In the genomic region with DNA sequence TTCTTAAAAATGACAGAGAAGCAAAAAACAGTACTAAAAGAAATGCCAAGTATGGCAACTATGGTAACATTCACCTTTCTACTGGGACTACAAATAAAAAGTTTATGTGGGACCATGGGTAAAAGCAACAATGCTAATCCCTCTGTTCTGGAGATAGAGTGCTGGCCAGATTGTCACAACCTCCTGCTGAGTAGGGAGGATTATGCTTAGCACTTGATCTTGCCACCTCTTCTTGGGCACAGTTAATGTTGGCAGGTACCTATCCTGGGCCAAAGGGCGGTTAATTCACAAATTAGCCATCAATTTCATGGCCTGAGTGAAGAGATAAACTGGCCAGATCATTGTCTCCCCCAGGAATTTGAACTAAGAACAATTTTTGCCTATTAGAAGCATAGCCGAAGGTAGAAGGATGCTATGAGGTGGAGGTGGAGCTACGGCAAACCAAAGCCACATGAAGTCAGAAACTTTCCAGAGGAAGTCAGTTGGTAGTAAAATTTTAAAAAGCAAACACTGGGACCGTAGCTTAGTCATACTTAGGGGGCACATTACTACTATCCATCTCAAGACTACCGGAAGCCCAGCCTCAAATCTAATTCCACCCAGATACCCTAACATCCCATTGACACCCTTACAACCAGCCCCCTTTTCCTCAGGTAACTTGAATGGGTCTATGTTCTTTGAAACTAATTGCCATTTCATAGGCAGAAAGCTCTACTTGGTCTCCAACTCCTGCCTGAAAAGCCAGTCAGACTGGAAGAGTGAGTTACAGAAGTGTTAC, we compare ENCODE assay signal across 8 cellular contexts. TPM values are rescaled to one million over a fixed set of nuclear protein-coding genes. Genes with fewer than 3 reads are reported as not detected.
DNase-seq lines count a peak whose midpoint lies in the region; ATAC-seq and TF ChIP-seq lines count a peak whose summit lies in the region.

No MANE protein-coding gene starts in this region.

- H3K9me3 ChIP-seq in right lobe of liver: no peaks in the 10 kb centered on the region

- H3K4me1 ChIP-seq in right lobe of liver: peaks cover 0 to 34% (median 6%) of the 10 kb centered on the region in 4 donors

- H3K36me3 ChIP-seq in GM06990 (ENCODE audit: control insufficient read depth, insufficient read depth, low read length): peaks cover 2% of the 10 kb centered on the region; the same call in 1 of the 2 replicates
- peaks cover 0 to 24% (median 0%) of the 10 kb centered on the region in 4 donors for H3K36me3 ChIP-seq in right lobe of liver

- intact Hi-C loops in right lobe of liver (cut with DNase I): no loop called here

- no peak for DNase-seq in GM06990 (ENCODE audit: extremely low read depth, insufficient read length)
- peak; percentile 27 for DNase-seq in HPDE6-E6E7 (ENCODE audit: extremely low spot score)
- DNase-seq in activated T-cell treated with anti-CD3 and anti-CD28 coated beads for 24 hours (ENCODE audit: low read depth): peak; percentile 30
- DNase-seq in right lobe of liver: no peak
- DNase-seq in retina: no peak
- DNase-seq in omental fat pad (ENCODE audit: low spot score): no peak
- no peak for DNase-seq in NK-92 treated with Interleukin-12 subunit alpha and Interleukin-12 subunit beta, amount 100 ng/mL, for 24 hours (lab: John Stamatoyannopoulos, UW)

- peak overlapping the region; percentile 51 for H3K4me3 ChIP-seq in GM06990 (replicated peaks; ENCODE audit: low read depth, low read length)
- no peak overlapping the region for H3K4me3 ChIP-seq in right lobe of liver

- no peaks in the 10 kb centered on the region for H3K27me3 ChIP-seq in GM06990 (replicated peaks; ENCODE audit: control insufficient read depth, insufficient read depth, low read length)
- H3K27me3 ChIP-seq in right lobe of liver: no peaks in the 10 kb centered on the region

- TF ChIP-seq CTCF in GM06990 (IDR thresholded peaks at IDR 0.05; ENCODE audit: insufficient read depth, low read length, poor library complexity, severe bottlenecking): no peak
- no peak for TF ChIP-seq CTCF in right lobe of liver (IDR thresholded peaks at IDR 0.05)
- TF ChIP-seq CTCF in omental fat pad (IDR thresholded peaks at IDR 0.05): no peak

- H3K27ac ChIP-seq in right lobe of liver: peak overlapping the region in 2 of 3 donors; percentile 17 to 99

- TF ChIP-seq POLR2A in right lobe of liver (IDR thresholded peaks at IDR 0.05): no peak

- ATAC-seq in right lobe of liver: no peak
- no peak for ATAC-seq in HG03097 (IDR thresholded peaks at IDR 0.05; ENCODE audit: low FRiP score, unreplicated experiment)
- ATAC-seq in omental fat pad (ENCODE audit: low FRiP score): no peak

- WGBS in right lobe of liver (ENCODE audit: insufficient coverage, low coverage, low lambda C conversion rate, missing lambda C conversion rate): 53% methylated on average over 5 of the region's 5 CpGs

RNA-seq across cellular contexts. Expression of a gene that starts 2.7 kb away (rescaled TPM):
- total RNA-seq in right lobe of liver (1 to 10 TPM; 6.2 to 9.3 (median 8.3) TPM), omental fat pad (10 to 100 TPM in 2 of 4 donors, 1 to 10 TPM in 2; 7.0 to 17.2 (median 10.9) TPM)

Comparison
In these comparisons a context has a peak if more than half of its experiments do, and no peak if none do; other contexts are left out.
1. DNase-seq: peak in HPDE6-E6E7 (single experiment) and activated T-cell treated with anti-CD3 and anti-CD28 coated beads for 24 hours (single experiment); none in GM06990 (single experiment), right lobe of liver (0 of 3), retina (single experiment), omental fat pad (single experiment) and NK-92 treated with Interleukin-12 subunit alpha and Interleukin-12 subunit beta, amount 100 ng/mL, for 24 hours (single experiment).